11 cellular contexts compared by ENCODE assay signal in genomic region chr9:73137286-73137899, GRCh38. TPM values are rescaled to one million over a fixed set of nuclear protein-coding genes. Genes with fewer than 3 reads are reported as not detected.
DNase-seq lines count a peak whose midpoint lies in the region; ATAC-seq, FAIRE-seq and TF ChIP-seq lines count a peak whose summit lies in the region.
"Had no signal": no experiment of that assay in that cellular context is flagged by ENCODE, and none has a peak within 500 bp of the region (broad histone marks: within the 10 kb centered on the region; RNA-seq: fewer than 3 reads in every experiment).

No MANE protein-coding gene starts in this region.

- DNase-seq in NCI-H2171 treated with DMSO at 0.1 percent for 48 hours (lab: John Stamatoyannopoulos, UW) (peak; percentile 1), NCI-H2171 (lab: John Stamatoyannopoulos, UW) (no peak), astrocyte of the spinal cord (ENCODE audit: low read depth, low spot score) (peak; percentile 54), left lobe of liver (ENCODE audit: low spot score) (no peak), urothelium cell line (ENCODE audit: low spot score) (no peak), HK-2 (ENCODE audit: unreplicated experiment) (no peak), cerebellar nuclear complex (lab: John Stamatoyannopoulos, UW) (no peak), AG08396 (ENCODE audit: low spot score) (no peak)
- DNase-seq: activated CD4-positive, alpha-beta T cell treated with anti-CD3 and anti-CD28 coated beads, Interleukin-2, amount 50 U/mL, for 4 hours; activated naive CD4-positive, alpha-beta T cell treated with anti-CD3 and anti-CD28 coated beads, Interleukin-2, amount 50 U/mL, for 16 hours; cortex of kidney had no signal

- in situ Hi-C loops in astrocyte of the spinal cord (cut with HindIII; ENCODE audit: low sequenced_read_pairs), result no loop called here

- peak; percentile 23 for FAIRE-seq in urothelium cell line (lab: Jason Lieb, UNC)

- TF ChIP-seq CTCF in astrocyte of the spinal cord (IDR thresholded peaks at IDR 0.05; ENCODE audit: low read depth, low read length), result no peak

- ATAC-seq in left lobe of liver, result peak; percentile 34

- no peak overlapping the region for H3K4me3 ChIP-seq in astrocyte of the spinal cord (ENCODE audit: low read depth, low read length)

RNA-seq across cellular contexts. Expression of gene ANXA1, which starts 14.3 kb away (rescaled TPM):
- total RNA-seq in left lobe of liver, result 3.7 TPM

Comparison
In these comparisons a context has a peak if more than half of its experiments do, and no peak if none do; other contexts are left out.
1. DNase-seq: peak in NCI-H2171 treated with DMSO at 0.1 percent for 48 hours (single experiment) and astrocyte of the spinal cord (single experiment); none in NCI-H2171 (single experiment), left lobe of liver (single experiment), urothelium cell line (single experiment), HK-2 (single experiment), cerebellar nuclear complex (0 of 2) and AG08396 (single experiment).